Comparison of ENCODE assay signal across 11 cellular contexts in genomic region chr2:233209117-233209977, GRCh38. TPM values are rescaled to one million over a fixed set of nuclear protein-coding genes. Genes with fewer than 3 reads are reported as not detected.
DNase-seq lines count a peak whose midpoint lies in the region; ATAC-seq lines count a peak whose summit lies in the region.
"Had no signal": no experiment of that assay in that cellular context is flagged by ENCODE, and none has a peak within 500 bp of the region (broad histone marks: within the 10 kb centered on the region; RNA-seq: fewer than 3 reads in every experiment).

No MANE protein-coding gene starts in this region.

- intact Hi-C loops in activated CD4-positive, alpha-beta memory T cell treated with anti-CD3 and anti-CD28 coated beads for 36 hours (cut with micrococcal nuclease): no loop called here

- no peak for ATAC-seq in activated naive CD8-positive, alpha-beta T cell treated with anti-CD3 and anti-CD28 coated beads, Interleukin-2, amount 50 U/mL, for 24 hours
- ATAC-seq in stimulated activated naive B cell treated with anti-CD40 and anti-IgM and Interleukin-4, amounts not matched to agents 10 μg/mL and 1 μg/mL and 100 μg/mL, for 72 hours (replicated peaks): no peak
- no peak for ATAC-seq in GM19455 (IDR thresholded peaks at IDR 0.05; ENCODE audit: unreplicated experiment)

- DNase-seq in activated naive CD8-positive, alpha-beta T cell treated with anti-CD3 and anti-CD28 coated beads, Interleukin-2, amount 50 U/mL, for 24 hours: no peak
- no peak for DNase-seq in activated CD4-positive, alpha-beta memory T cell treated with anti-CD3 and anti-CD28 coated beads for 36 hours
- DNase-seq in stimulated activated naive B cell treated with anti-CD40 and anti-IgM and Interleukin-4, amounts not matched to agents 10 μg/mL and 1 μg/mL and 100 μg/mL, for 72 hours: no peak
- DNase-seq in cortex of kidney (lab: John Stamatoyannopoulos, UW): no peak
- DNase-seq in SK-N-DZ (ENCODE audit: low spot score): no peak
- DNase-seq: activated naive CD4-positive, alpha-beta T cell treated with anti-CD3 and anti-CD28 coated beads for 36 hours; midbrain; NCI-H446 had no signal

- no peaks in the 10 kb centered on the region for H3K27me3 ChIP-seq in iPS-20b (ENCODE audit: insufficient read depth, low read length)

- H3K36me3 Mint-ChIP-seq in activated naive CD8-positive, alpha-beta T cell: peaks cover 3% of the 10 kb centered on the region
- peaks cover 12% of the 10 kb centered on the region for H3K36me3 Mint-ChIP-seq in activated naive CD8-positive, alpha-beta T cell treated with anti-CD3 and anti-CD28 coated beads, Interleukin-2, amount 50 U/mL, for 24 hours (ENCODE audit: low read depth)
- peaks cover 3% of the 10 kb centered on the region for H3K36me3 Mint-ChIP-seq in activated CD4-positive, alpha-beta memory T cell treated with anti-CD3 and anti-CD28 coated beads for 36 hours
- H3K36me3 Mint-ChIP-seq in stimulated activated naive B cell treated with anti-CD40 and anti-IgM and Interleukin-4, amounts not matched to agents 10 μg/mL and 1 μg/mL and 100 μg/mL, for 72 hours: peaks cover 22 to 50% of the 10 kb centered on the region in 2 donors

- H3K4me3 Mint-ChIP-seq in activated naive CD8-positive, alpha-beta T cell: peak overlapping the region; percentile 10
- H3K4me3 Mint-ChIP-seq in activated naive CD8-positive, alpha-beta T cell treated with anti-CD3 and anti-CD28 coated beads, Interleukin-2, amount 50 U/mL, for 24 hours: no peak overlapping the region
- H3K4me3 Mint-ChIP-seq in activated CD4-positive, alpha-beta memory T cell treated with anti-CD3 and anti-CD28 coated beads for 36 hours: no peak overlapping the region
- no peak overlapping the region for H3K4me3 Mint-ChIP-seq in stimulated activated naive B cell treated with anti-CD40 and anti-IgM and Interleukin-4, amounts not matched to agents 10 μg/mL and 1 μg/mL and 100 μg/mL, for 72 hours
- H3K4me3 Mint-ChIP-seq: activated naive CD4-positive, alpha-beta T cell treated with anti-CD3 and anti-CD28 coated beads for 36 hours had no signal

- H3K4me3 ChIP-seq in iPS-20b (ENCODE audit: low read length): peak overlapping the region; percentile 19; the same call in 1 of the 2 replicates

- POLR2A ChIA-PET in activated CD4-positive, alpha-beta memory T cell treated with anti-CD3 and anti-CD28 coated beads for 36 hours (lab: Charles Lee): no interaction called here

- peak overlapping the region; percentile 47; the same call in 1 of the 2 replicates for H3K9ac ChIP-seq in iPS-20b (ENCODE audit: low read depth, low read length)

- H3K4me1 ChIP-seq in iPS-20b (ENCODE audit: insufficient read depth, low read length): peaks cover 21% of the 10 kb centered on the region

- H3K4me1 Mint-ChIP-seq in activated naive CD8-positive, alpha-beta T cell (ENCODE audit: low read depth): peaks cover 23% of the 10 kb centered on the region
- peaks cover 16% of the 10 kb centered on the region for H3K4me1 Mint-ChIP-seq in activated naive CD8-positive, alpha-beta T cell treated with anti-CD3 and anti-CD28 coated beads, Interleukin-2, amount 50 U/mL, for 24 hours
- H3K4me1 Mint-ChIP-seq in activated CD4-positive, alpha-beta memory T cell treated with anti-CD3 and anti-CD28 coated beads for 36 hours (ENCODE audit: low read depth): peaks cover 12% of the 10 kb centered on the region
- H3K4me1 Mint-ChIP-seq in stimulated activated naive B cell treated with anti-CD40 and anti-IgM and Interleukin-4, amounts not matched to agents 10 μg/mL and 1 μg/mL and 100 μg/mL, for 72 hours: peaks cover 20 to 23% of the 10 kb centered on the region in 2 donors

- CTCF ChIA-PET in activated CD4-positive, alpha-beta memory T cell treated with anti-CD3 and anti-CD28 coated beads for 36 hours (lab: Charles Lee): interaction anchor here (0.9 to 1.1 kb wide), 2 partner anchors 22 to 41 kb away, joined by 3 read pairs; no protein-coding TSS in a partner anchor

- H3K27ac ChIP-seq in iPS-20b (ENCODE audit: low read length): no peak overlapping the region

- H3K36me3 ChIP-seq in iPS-20b (ENCODE audit: insufficient read depth, low read depth, low read length): no peaks in the 10 kb centered on the region

- H3K27me3 Mint-ChIP-seq in activated naive CD8-positive, alpha-beta T cell: no peaks in the 10 kb centered on the region
- no peaks in the 10 kb centered on the region for H3K27me3 Mint-ChIP-seq in activated naive CD8-positive, alpha-beta T cell treated with anti-CD3 and anti-CD28 coated beads, Interleukin-2, amount 50 U/mL, for 24 hours
- no peaks in the 10 kb centered on the region for H3K27me3 Mint-ChIP-seq in activated CD4-positive, alpha-beta memory T cell treated with anti-CD3 and anti-CD28 coated beads for 36 hours
- no peaks in the 10 kb centered on the region for H3K27me3 Mint-ChIP-seq in stimulated activated naive B cell treated with anti-CD40 and anti-IgM and Interleukin-4, amounts not matched to agents 10 μg/mL and 1 μg/mL and 100 μg/mL, for 72 hours

- H3K9me3 Mint-ChIP-seq in activated naive CD8-positive, alpha-beta T cell (ENCODE audit: low read depth): no peaks in the 10 kb centered on the region
- no peaks in the 10 kb centered on the region for H3K9me3 Mint-ChIP-seq in activated naive CD8-positive, alpha-beta T cell treated with anti-CD3 and anti-CD28 coated beads, Interleukin-2, amount 50 U/mL, for 24 hours
- no peaks in the 10 kb centered on the region for H3K9me3 Mint-ChIP-seq in activated CD4-positive, alpha-beta memory T cell treated with anti-CD3 and anti-CD28 coated beads for 36 hours
- H3K9me3 Mint-ChIP-seq in stimulated activated naive B cell treated with anti-CD40 and anti-IgM and Interleukin-4, amounts not matched to agents 10 μg/mL and 1 μg/mL and 100 μg/mL, for 72 hours: no peaks in the 10 kb centered on the region
- H3K9me3 Mint-ChIP-seq: activated naive CD4-positive, alpha-beta T cell treated with anti-CD3 and anti-CD28 coated beads for 36 hours had no signal

- H3K27ac Mint-ChIP-seq in activated naive CD8-positive, alpha-beta T cell: peak overlapping the region; percentile 64
- no peak overlapping the region for H3K27ac Mint-ChIP-seq in activated naive CD8-positive, alpha-beta T cell treated with anti-CD3 and anti-CD28 coated beads, Interleukin-2, amount 50 U/mL, for 24 hours
- H3K27ac Mint-ChIP-seq in activated CD4-positive, alpha-beta memory T cell treated with anti-CD3 and anti-CD28 coated beads for 36 hours: peak overlapping the region; percentile 10
- peak overlapping the region; percentile 85 for H3K27ac Mint-ChIP-seq in stimulated activated naive B cell treated with anti-CD40 and anti-IgM and Interleukin-4, amounts not matched to agents 10 μg/mL and 1 μg/mL and 100 μg/mL, for 72 hours
- H3K27ac Mint-ChIP-seq: activated naive CD4-positive, alpha-beta T cell treated with anti-CD3 and anti-CD28 coated beads for 36 hours had no signal

- H3K9me3 ChIP-seq in iPS-20b (ENCODE audit: insufficient read depth, low read depth, low read length): no peaks in the 10 kb centered on the region

RNA-seq across cellular contexts. Expression of gene ATG16L1, which starts 42.1 kb away (rescaled TPM):
- total RNA-seq in activated CD4-positive, alpha-beta memory T cell treated with anti-CD3 and anti-CD28 coated beads for 36 hours: 10 to 100 TPM; 27.0 to 30.5 TPM
- polyA plus RNA-seq in SK-N-DZ (2014; cell fraction: cytosol; rRNA removed): 23.2 and 31.9 TPM in 2 replicates
- 64.0 and 90.2 TPM in 2 replicates for polyA plus RNA-seq in SK-N-DZ (2014; cell fraction: nucleus; rRNA removed)
